Comparison of ENCODE assay signal across 12 cellular contexts in genomic region chr5:168681556-168682183, GRCh38.
DNase-seq lines count a peak whose midpoint lies in the region; ATAC-seq, FAIRE-seq and TF ChIP-seq lines count a peak whose summit lies in the region.
"Had no signal": no experiment of that assay in that cellular context is flagged by ENCODE, and none has a peak within 500 bp of the region (broad histone marks: within the 10 kb centered on the region; RNA-seq: fewer than 3 reads in every experiment).

No MANE protein-coding gene starts in this region.

- ATAC-seq in activated CD8-positive, alpha-beta T cell treated with anti-CD3 and anti-CD28 coated beads for 36 hours: peak; percentile 36
- no peak for ATAC-seq in activated CD8-positive, alpha-beta T cell treated with anti-CD3 and anti-CD28 coated beads, Interleukin-2, amount 10 ng/mL, durations not matched to agents 7 days and 5 days
- ATAC-seq in HepG2: peak; percentile 83
- ATAC-seq in thoracic aorta (ENCODE audit: insufficient number of reproducible peaks, low FRiP score, low read depth): peak; percentile 22

- H3K4me3 Mint-ChIP-seq in activated CD8-positive, alpha-beta T cell treated with anti-CD3 and anti-CD28 coated beads for 36 hours: no peak overlapping the region
- H3K4me3 Mint-ChIP-seq in activated CD8-positive, alpha-beta T cell treated with anti-CD3 and anti-CD28 coated beads, Interleukin-2, amount 10 ng/mL, durations not matched to agents 7 days and 5 days: no peak overlapping the region
- H3K4me3 Mint-ChIP-seq: B cell, brain had no signal

- H3K4me1 Mint-ChIP-seq in activated CD8-positive, alpha-beta T cell treated with anti-CD3 and anti-CD28 coated beads for 36 hours (ENCODE audit: low read depth): peaks cover 6% of the 10 kb centered on the region
- H3K4me1 Mint-ChIP-seq in activated CD8-positive, alpha-beta T cell treated with anti-CD3 and anti-CD28 coated beads, Interleukin-2, amount 10 ng/mL, durations not matched to agents 7 days and 5 days (ENCODE audit: low read depth): peaks cover 9% of the 10 kb centered on the region
- H3K4me1 Mint-ChIP-seq: brain had no signal

- CTCF ChIA-PET in activated CD8-positive, alpha-beta T cell treated with anti-CD3 and anti-CD28 coated beads for 36 hours (lab: Charles Lee): interaction anchor here (0.8 to 2.5 kb wide), 7 partner anchors 7 to 913 kb away, joined by 3 to 10 read pairs (median 5); no protein-coding TSS in a partner anchor
- CTCF ChIA-PET in activated CD8-positive, alpha-beta T cell treated with anti-CD3 and anti-CD28 coated beads, Interleukin-2, amount 10 ng/mL, durations not matched to agents 7 days and 5 days (lab: Charles Lee): no interaction called here
- CTCF ChIA-PET in HepG2 (lab: Yijun Ruan, JAX; ENCODE audit: low intra/inter-chr PET ratio, low total read pairs): no interaction called here

- intact Hi-C loops in activated CD8-positive, alpha-beta T cell treated with anti-CD3 and anti-CD28 coated beads for 36 hours (cut with micrococcal nuclease): loop anchor here (10.0 kb wide), 1 partner anchor 283 kb away; no protein-coding TSS in a partner anchor
- intact Hi-C loops in HepG2 (cut with micrococcal nuclease; ENCODE audit: unreplicated experiment): no loop called here

- in situ Hi-C loops in HepG2 (cut with HindIII; ENCODE audit: extremely low pct_ligation_motif_present, low pct_unique_long_range_greater_than_20kb): loop anchor here (25.0 kb wide), 2 partner anchors 419 to 906 kb away; partner anchors contain the start of gene SPDL1

- no peaks in the 10 kb centered on the region for H3K27me3 Mint-ChIP-seq in activated CD8-positive, alpha-beta T cell treated with anti-CD3 and anti-CD28 coated beads for 36 hours
- no peaks in the 10 kb centered on the region for H3K27me3 Mint-ChIP-seq in activated CD8-positive, alpha-beta T cell treated with anti-CD3 and anti-CD28 coated beads, Interleukin-2, amount 10 ng/mL, durations not matched to agents 7 days and 5 days (ENCODE audit: low read depth)
- H3K27me3 Mint-ChIP-seq: B cell had no signal

- no peaks in the 10 kb centered on the region for H3K36me3 Mint-ChIP-seq in activated CD8-positive, alpha-beta T cell treated with anti-CD3 and anti-CD28 coated beads for 36 hours (ENCODE audit: low read depth)
- no peaks in the 10 kb centered on the region for H3K36me3 Mint-ChIP-seq in activated CD8-positive, alpha-beta T cell treated with anti-CD3 and anti-CD28 coated beads, Interleukin-2, amount 10 ng/mL, durations not matched to agents 7 days and 5 days (ENCODE audit: low read depth)
- H3K36me3 Mint-ChIP-seq: brain had no signal

- no TSS peak for BruUV-seq in HepG2 (replicated peaks; lab: Mats Ljungman, UMichigan)

- H3K27me3 ChIP-seq in HepG2 (ENCODE audit: control insufficient read depth in 1 of 2, insufficient read depth in 2 of 2, low read length in 2 of 2): peaks cover 1 to 10% of the 10 kb centered on the region in 2 experiments; a peak in 3 of 5 replicates
- no peaks in the 10 kb centered on the region for H3K27me3 ChIP-seq in thoracic aorta (replicated peaks; ENCODE audit: insufficient read depth)

- H3K4me3 ChIP-seq in coronary artery: no peak overlapping the region
- H3K4me3 ChIP-seq in HepG2 (replicated peaks in 1 of 3; ENCODE audit: insufficient read depth in 1 of 3, low read depth in 2 of 3, low read length in 3 of 3): no peak overlapping the region; a peak in 1 of 6 replicates
- no peak overlapping the region for H3K4me3 ChIP-seq in thoracic aorta

- H4K20me1 ChIP-seq in HepG2 (ENCODE audit: insufficient read depth, low read length): no peaks in the 10 kb centered on the region

- peaks cover 17% of the 10 kb centered on the region for H3K4me1 ChIP-seq in HepG2 (ENCODE audit: insufficient read depth, low read length)
- peaks cover 0 to 22% of the 10 kb centered on the region in 2 donors for H3K4me1 ChIP-seq in thoracic aorta (ENCODE audit: control insufficient read depth in 1 of 2, low read depth in 2 of 2)

- no peak for TF ChIP-seq POLR2A in HepG2 (IDR thresholded peaks at IDR 0.05; ENCODE audit: insufficient read depth in 1 of 2, low read depth in 2 of 2, low read length in 2 of 2)

- TF ChIP-seq RAD21 in HepG2 (CRISPR knock-in tag; IDR thresholded peaks at IDR 0.05): no peak

- peak overlapping the region; percentile 14 for H3K4me2 ChIP-seq in HepG2 (ENCODE audit: low read depth, low read length)

- POLR2A ChIA-PET in activated CD8-positive, alpha-beta T cell treated with anti-CD3 and anti-CD28 coated beads for 36 hours (lab: Charles Lee): no interaction called here
- POLR2A ChIA-PET in activated CD8-positive, alpha-beta T cell treated with anti-CD3 and anti-CD28 coated beads, Interleukin-2, amount 10 ng/mL, durations not matched to agents 7 days and 5 days (lab: Charles Lee): no interaction called here
- POLR2A ChIA-PET in HepG2 (lab: Yijun Ruan, JAX): no interaction called here

- 0% methylated on average over 2 of the region's 4 CpGs for WGBS in HepG2 (ENCODE audit: low lambda C conversion rate)

- H3K9me3 Mint-ChIP-seq in activated CD8-positive, alpha-beta T cell treated with anti-CD3 and anti-CD28 coated beads for 36 hours: no peaks in the 10 kb centered on the region
- no peaks in the 10 kb centered on the region for H3K9me3 Mint-ChIP-seq in activated CD8-positive, alpha-beta T cell treated with anti-CD3 and anti-CD28 coated beads, Interleukin-2, amount 10 ng/mL, durations not matched to agents 7 days and 5 days (ENCODE audit: insufficient read depth)
- H3K9me3 Mint-ChIP-seq: brain had no signal

- H3K36me3 ChIP-seq in HepG2 (replicated peaks in 1 of 2; ENCODE audit: control insufficient read depth in 1 of 2, insufficient read depth in 2 of 2, low read length in 2 of 2) (no peaks in the 10 kb centered on the region), thoracic aorta (no peaks in the 10 kb centered on the region)

- H3K79me2 ChIP-seq in HepG2 (ENCODE audit: insufficient read depth, low read length): no peaks in the 10 kb centered on the region

- TF ChIP-seq EP300 in HepG2 (IDR thresholded peaks at IDR 0.05; ENCODE audit: low read depth in 2 of 2, low read length in 2 of 2): no peak
- no peak for TF ChIP-seq EP300 in HepG2 (CRISPR knock-in tag; IDR thresholded peaks at IDR 0.05; ENCODE audit: borderline replicate concordance)

- DNase-seq in activated CD8-positive, alpha-beta T cell treated with anti-CD3 and anti-CD28 coated beads for 36 hours: peak; percentile 25
- no peak for DNase-seq in activated CD8-positive, alpha-beta T cell treated with anti-CD3 and anti-CD28 coated beads, Interleukin-2, amount 10 ng/mL, durations not matched to agents 7 days and 5 days
- peak; percentile 87 for DNase-seq in coronary artery (ENCODE audit: low spot score)
- peak; percentile 16 for DNase-seq in HepG2 (ENCODE audit: low spot score)
- DNase-seq in thoracic aorta (ENCODE audit: low spot score): no peak
- no peak for DNase-seq in GM19239 (ENCODE audit: insufficient read length, low spot score)
- DNase-seq in stimulated activated CD8-positive, alpha-beta memory T cell treated with anti-CD3 and anti-CD28 coated beads, Interleukin-4, amount 100 ng/mL, for 48 hours: no peak
- DNase-seq in NCI-H2227 treated with DMSO at 0.1 percent for 48 hours (lab: John Stamatoyannopoulos, UW): no peak
- DNase-seq: NK-92 treated with Interleukin-12 subunit alpha and Interleukin-12 subunit beta, amount 100 ng/mL, for 24 hours had no signal

- no peak for TF ChIP-seq CTCF in activated CD8-positive, alpha-beta T cell treated with anti-CD3 and anti-CD28 coated beads for 36 hours (IDR thresholded peaks at IDR 0.05)
- TF ChIP-seq CTCF in coronary artery (IDR thresholded peaks at IDR 0.05) (no peak), HepG2 (CRISPR knock-in tag; IDR thresholded peaks at IDR 0.05) (peak; percentile 42), thoracic aorta (IDR thresholded peaks at IDR 0.05) (no peak)

- no peak overlapping the region for H3K27ac Mint-ChIP-seq in activated CD8-positive, alpha-beta T cell treated with anti-CD3 and anti-CD28 coated beads for 36 hours
- no peak overlapping the region for H3K27ac Mint-ChIP-seq in activated CD8-positive, alpha-beta T cell treated with anti-CD3 and anti-CD28 coated beads, Interleukin-2, amount 10 ng/mL, durations not matched to agents 7 days and 5 days
- H3K27ac Mint-ChIP-seq: B cell had no signal

- H2AFZ ChIP-seq in HepG2 (ENCODE audit: low read length): no peak overlapping the region

- FAIRE-seq in HepG2 (lab: Jason Lieb, UNC) (peak; percentile 36), GM19239 (lab: Jason Lieb, UNC) (no peak)

- H3K9ac ChIP-seq in HepG2 (ENCODE audit: insufficient read depth, low read depth, low read length): no peak overlapping the region

- H3K27ac ChIP-seq in coronary artery (peak overlapping the region; percentile 74 to 81), HepG2 (ENCODE audit: extremely low read length, insufficient read depth, low read length) (no peak overlapping the region), thoracic aorta (peak overlapping the region; percentile 16 to 28)
- H3K27ac ChIP-seq: VCaP had no signal

- no peaks in the 10 kb centered on the region for H3K9me3 ChIP-seq in HepG2 (ENCODE audit: low read length)
- H3K9me3 ChIP-seq in thoracic aorta: no peaks in the 10 kb centered on the region

TF ChIP-seq in HepG2, 621 proteins besides CTCF, POLR2A, EP300 and RAD21 (continues in another document):
- TF ChIP-seq ZSCAN30 (CRISPR knock-in tag; IDR thresholded peaks at IDR 0.05) (0 out of 2 replicates have a peak, but pooled peaks have one; percentile 57), E2F1 (CRISPR knock-in tag; IDR thresholded peaks at IDR 0.05) (no peak), ZNF331 (CRISPR knock-in tag; IDR thresholded peaks at IDR 0.05) (peak; percentile 40; the same call in 1 of the 2 replicates), TIGD3 (CRISPR knock-in tag; IDR thresholded peaks at IDR 0.05; ENCODE audit: borderline replicate concordance) (no peak), ZNF672 (CRISPR knock-in tag; IDR thresholded peaks at IDR 0.05) (no peak)

Comparison
In these comparisons a context has a peak if more than half of its experiments do, and no peak if none do; other contexts are left out.
1. DNase-seq: peak in activated CD8-positive, alpha-beta T cell treated with anti-CD3 and anti-CD28 coated beads for 36 hours (single experiment), coronary artery (single experiment) and HepG2 (single experiment); none in activated CD8-positive, alpha-beta T cell treated with anti-CD3 and anti-CD28 coated beads, Interleukin-2, amount 10 ng/mL, durations not matched to agents 7 days and 5 days (single experiment), thoracic aorta (single experiment), GM19239 (single experiment), stimulated activated CD8-positive, alpha-beta memory T cell treated with anti-CD3 and anti-CD28 coated beads, Interleukin-4, amount 100 ng/mL, for 48 hours (single experiment) and NCI-H2227 treated with DMSO at 0.1 percent for 48 hours (single experiment).